8 cellular contexts compared by ENCODE assay signal in the genomic region with DNA sequence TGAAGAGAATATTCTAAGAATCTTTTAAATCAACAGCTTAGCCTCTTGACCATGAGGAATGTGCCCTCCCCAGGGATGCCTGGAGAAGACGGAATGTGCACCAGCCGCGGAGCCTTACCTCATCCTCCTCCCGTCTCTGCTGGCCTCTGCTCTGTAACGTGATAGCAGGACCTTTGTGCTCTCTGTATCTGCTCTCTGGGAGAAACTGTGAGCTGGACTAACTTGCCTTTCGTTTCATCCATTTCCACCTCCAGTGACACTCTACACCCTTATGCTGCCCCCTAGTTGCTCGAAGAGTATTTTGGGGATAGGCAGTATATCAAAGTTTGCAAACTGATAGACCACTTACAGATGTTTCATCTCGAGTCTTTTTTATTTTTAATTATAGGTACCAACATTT.
DNase-seq lines count a peak whose midpoint lies in the region; ATAC-seq and TF ChIP-seq lines count a peak whose summit lies in the region.

No MANE protein-coding gene starts in this region.

- POLR2A ChIA-PET in AG04449 (lab: Yijun Ruan, JAX), result interaction anchor here (1.2 kb wide), 1 partner anchor 42 kb away, joined by 5 read pairs; no protein-coding TSS in a partner anchor

- in situ Hi-C loops in KBM-7 (cut with MboI; ENCODE audit: low pct_unique_long_range_greater_than_20kb, low sequenced_read_pairs), result no loop called here

- H3K4me3 ChIP-seq in AG04449 (ENCODE audit: low read depth, low read length) (no peak overlapping the region), cardiac fibroblast (replicated peaks in 1 of 2; ENCODE audit: low read depth in 2 of 2, low read length in 2 of 2) (no peak overlapping the region), right lobe of liver (no peak overlapping the region)

- intact Hi-C loops in right lobe of liver (cut with DNase I), result no loop called here

- no peaks in the 10 kb centered on the region for H3K36me3 ChIP-seq in right lobe of liver

- H3K27me3 ChIP-seq in right lobe of liver, result no peaks in the 10 kb centered on the region

- DNase-seq in AG04449 (ENCODE audit: low read depth, low spot score) (peak; percentile 53), KBM-7 (peak; percentile 65), cardiac fibroblast (ENCODE audit: low read depth in 2 of 2) (peak; percentile 51 to 93), right lobe of liver (peak in 1 of 3 donors; percentile 15), midbrain (lab: John Stamatoyannopoulos, UW) (no peak), RKO (ENCODE audit: low spot score) (no peak)

- no peaks in the 10 kb centered on the region for H3K4me1 ChIP-seq in right lobe of liver

- CTCF ChIA-PET in AG04449 (lab: Yijun Ruan, JAX), result interaction anchor here (0.6 to 3.8 kb wide), 8 partner anchors 9 to 146 kb away, joined by 3 to 17 read pairs (median 4); no protein-coding TSS in a partner anchor

- 3% methylated on average over 8 of the region's 8 CpGs for WGBS in right lobe of liver (ENCODE audit: insufficient coverage, low coverage, low lambda C conversion rate, missing lambda C conversion rate)

- peak; percentile 16 for TF ChIP-seq CTCF in AG04449 (IDR thresholded peaks at IDR 0.05; ENCODE audit: insufficient read depth, low read length, missing control alignments)
- TF ChIP-seq CTCF in cardiac fibroblast (IDR thresholded peaks at IDR 0.05; ENCODE audit: low read depth, low read length), result peak; percentile 50
- TF ChIP-seq CTCF in right lobe of liver (IDR thresholded peaks at IDR 0.05), result peak; percentile 47 to 63 (median 50)

- peaks cover 0 to 3% (median 0%) of the 10 kb centered on the region in 4 donors for H3K9me3 ChIP-seq in right lobe of liver

- no peak for TF ChIP-seq POLR2A in right lobe of liver (IDR thresholded peaks at IDR 0.05)

- peak; percentile 91 to 98 (median 95) for ATAC-seq in right lobe of liver
- ATAC-seq in HG02981 (IDR thresholded peaks at IDR 0.05; ENCODE audit: unreplicated experiment), result no peak
- no peak for ATAC-seq in GM21825 (IDR thresholded peaks at IDR 0.05; ENCODE audit: unreplicated experiment)

- H3K27ac ChIP-seq in right lobe of liver, result no peak overlapping the region

Comparison
In these comparisons a context has a peak if more than half of its experiments do, and no peak if none do; other contexts are left out.
1. DNase-seq: peak in AG04449 (single experiment), KBM-7 (single experiment) and cardiac fibroblast (2 of 2); none in midbrain (single experiment) and RKO (single experiment).
2. ATAC-seq: peak in right lobe of liver (4 of 4); none in HG02981 (single experiment) and GM21825 (single experiment).
3. Peak in every context shown above with its lines, with median percentiles within 50 percentile points of each other: CTCF ChIP-seq.